In the genomic region with DNA sequence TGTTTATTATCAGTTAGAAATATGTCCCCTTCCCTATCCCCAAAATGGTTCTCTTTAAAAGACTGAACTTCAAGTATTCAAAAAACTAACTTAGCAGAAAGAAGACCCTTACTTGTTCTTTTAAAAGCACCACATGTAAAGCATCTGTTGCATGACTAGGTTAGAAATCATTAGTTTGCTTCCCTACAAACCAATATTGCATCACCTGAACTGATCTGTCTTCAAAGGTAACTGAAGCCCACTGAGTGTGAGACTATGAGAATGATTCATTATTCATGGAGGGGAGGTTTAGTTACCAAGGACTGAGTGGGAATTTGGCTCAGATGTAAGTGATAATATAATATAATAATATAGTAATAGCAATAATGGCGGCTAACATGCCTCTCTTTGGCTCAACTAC, we compare ENCODE assay signal across 20 cellular contexts.
"Had no signal": no experiment of that assay in that cellular context is flagged by ENCODE, and none has a peak within 500 bp of the region (broad histone marks: within the 10 kb centered on the region; RNA-seq: fewer than 3 reads in every experiment).

No MANE protein-coding gene starts in this region.

- ATAC-seq: PC-3, Right ventricle myocardium inferior had no signal

- H3K4me1 ChIP-seq: Peyer's patch had no signal

- H3K9me3 ChIP-seq: Peyer's patch, SJCRH30 had no signal

- DNase-seq: Kasumi-1, KG1, NCI-H1092 treated with DMSO at 0.1 percent for 48 hours, NCI-H1417, NCI-H1436 treated with DMSO at 0.1 percent for 48 hours, NCI-H1694, NCI-H187 treated with DMSO at 0.1 percent for 48 hours, NCI-H2029 treated with DMSO at 0.1 percent for 48 hours, NCI-H2171 treated with DMSO at 0.1 percent for 48 hours, NCI-H345, NCI-H446 treated with DMSO at 0.1 percent for 48 hours, NCI-H524, NCI-H526 treated with DMSO at 0.1 percent for 48 hours, NCI-H774, PC-3, Peyer's patch, SHP77 treated with DMSO at 0.1 percent for 48 hours, SJCRH30 had no signal

- H3K27me3 ChIP-seq: Peyer's patch, SJCRH30 had no signal

- H3K36me3 ChIP-seq: Peyer's patch, SJCRH30 had no signal

- H3K27ac ChIP-seq: Peyer's patch, SJCRH30, SK-N-MC had no signal

- H3K4me3 ChIP-seq: Peyer's patch, SJCRH30, SK-N-MC had no signal
